In genomic region chr11:114447892-114448291, GRCh38 we compare ENCODE assay signal across 15 cellular contexts. TPM values are rescaled to one million over a fixed set of nuclear protein-coding genes. Genes with fewer than 3 reads are reported as not detected.
DNase-seq lines count a peak whose midpoint lies in the region; ATAC-seq and TF ChIP-seq lines count a peak whose summit lies in the region.
"Had no signal": no experiment of that assay in that cellular context is flagged by ENCODE, and none has a peak within 500 bp of the region (broad histone marks: within the 10 kb centered on the region; RNA-seq: fewer than 3 reads in every experiment).

No MANE protein-coding gene starts in this region.

- CTCF ChIA-PET in HEK293T (lab: Yijun Ruan, JAX): no interaction called here

- 59 to 74% (median 64%) methylated on average over 3 of the region's 3 CpGs for WGBS in heart left ventricle, 4 donors

- TF ChIP-seq POLR2A in heart left ventricle (IDR thresholded peaks at IDR 0.05): no peak

- H3K27me3 ChIP-seq in heart left ventricle: no peaks in the 10 kb centered on the region

- H3K36me3 Mint-ChIP-seq in chondrocyte (ENCODE audit: low read depth) (peaks cover 27% of the 10 kb centered on the region), nephron (ENCODE audit: low read depth) (peaks cover 50% of the 10 kb centered on the region)

- H3K36me3 ChIP-seq in heart left ventricle: peaks cover 0 to 84% (median 70%) of the 10 kb centered on the region in 9 donors

- POLR2A ChIA-PET in HEK293T (lab: Yijun Ruan, JAX): no interaction called here

- H3K27ac Mint-ChIP-seq in chondrocyte (ENCODE audit: unreplicated experiment) (peak overlapping the region; percentile 98), nephron (peak overlapping the region; percentile 9 to 20 (median 17))
- H3K27ac Mint-ChIP-seq: CD4-positive, alpha-beta T cell had no signal

- ATAC-seq in heart left ventricle: no peak
- ATAC-seq: naive thymus-derived CD4-positive, alpha-beta T cell had no signal

- no peak overlapping the region for H3K4me3 ChIP-seq in heart left ventricle

- peaks cover 0 to 46% (median 10%) of the 10 kb centered on the region in 12 donors for H3K4me1 ChIP-seq in heart left ventricle

- peak overlapping the region in 1 of 12 donors; percentile 21 for H3K27ac ChIP-seq in heart left ventricle

- DNase-seq in AG20443 (ENCODE audit: low spot score): peak; percentile 9
- DNase-seq in NCI-H460 (ENCODE audit: extremely low read depth, low read depth): peak; percentile 35
- no peak for DNase-seq in chondrocyte (ENCODE audit: low spot score)
- DNase-seq in NCI-H226: no peak
- no peak for DNase-seq in KBM-7
- DNase-seq in heart left ventricle: no peak
- no peak for DNase-seq in HEK293T (ENCODE audit: extremely low spot score)
- DNase-seq: activated CD4-positive, CD25-positive, alpha-beta regulatory T cell; aorta; CD4-positive, alpha-beta T cell; DND-41; naive thymus-derived CD4-positive, alpha-beta T cell; RPMI8226; T-helper 1 cell had no signal

- no peaks in the 10 kb centered on the region for H3K27me3 Mint-ChIP-seq in chondrocyte (ENCODE audit: low read depth)
- H3K27me3 Mint-ChIP-seq in nephron (ENCODE audit: low read depth): no peaks in the 10 kb centered on the region
- H3K27me3 Mint-ChIP-seq: CD4-positive, alpha-beta T cell; naive thymus-derived CD4-positive, alpha-beta T cell had no signal

- no peaks in the 10 kb centered on the region for H3K9me3 ChIP-seq in heart left ventricle

- intact Hi-C loops in heart left ventricle (cut with DNase I): loop anchor here in 1 of 10 donors (10.0 kb wide), 1 partner anchor 103 kb away; no protein-coding TSS in a partner anchor

- in situ Hi-C loops in KBM-7 (cut with MboI; ENCODE audit: low pct_unique_long_range_greater_than_20kb, low sequenced_read_pairs): no loop called here

- H3K4me3 Mint-ChIP-seq in chondrocyte (ENCODE audit: unreplicated experiment) (peak overlapping the region; percentile 44), nephron (no peak overlapping the region)
- H3K4me3 Mint-ChIP-seq: CD4-positive, alpha-beta T cell; naive thymus-derived CD4-positive, alpha-beta T cell had no signal

- TF ChIP-seq CTCF in chondrocyte (IDR thresholded peaks at IDR 0.05) (no peak), nephron (IDR thresholded peaks at IDR 0.05; ENCODE audit: unreplicated experiment in 3 of 3) (no peak), heart left ventricle (IDR thresholded peaks at IDR 0.05) (no peak)

- H3K9me3 Mint-ChIP-seq in chondrocyte (ENCODE audit: low read depth) (peaks cover 5% of the 10 kb centered on the region), nephron (no peaks in the 10 kb centered on the region)
- H3K9me3 Mint-ChIP-seq: CD4-positive, alpha-beta T cell; naive thymus-derived CD4-positive, alpha-beta T cell had no signal

- peaks cover 70% of the 10 kb centered on the region for H3K4me1 Mint-ChIP-seq in chondrocyte (ENCODE audit: low read depth)
- H3K4me1 Mint-ChIP-seq in nephron: no peaks in the 10 kb centered on the region

TF ChIP-seq in HEK293T, 16 proteins besides CTCF, POLR2A, EP300 and RAD21:
- no peak for TF ChIP-seq LEF1 (IDR thresholded peaks at IDR 0.05; ENCODE audit: borderline replicate concordance)
- no peak for TF ChIP-seq ZNF384 (IDR thresholded peaks at IDR 0.05)
- TF ChIP-seq FOXK2 (IDR thresholded peaks at IDR 0.05): no peak
- no peak for TF ChIP-seq SUZ12 (IDR thresholded peaks at IDR 0.05)
- no peak for TF ChIP-seq ARNT (IDR thresholded peaks at IDR 0.05)
- TF ChIP-seq L3MBTL2 (conservative IDR thresholded peaks at IDR 0.05): no peak
- no peak for TF ChIP-seq CTBP1 (IDR thresholded peaks at IDR 0.05; ENCODE audit: borderline replicate concordance)
- TF ChIP-seq ELF4 (IDR thresholded peaks at IDR 0.05): no peak
- TF ChIP-seq HDGF (IDR thresholded peaks at IDR 0.05; ENCODE audit: borderline replicate concordance): no peak
- no peak for TF ChIP-seq BHLHE40 (IDR thresholded peaks at IDR 0.05; ENCODE audit: borderline replicate concordance)
- TF ChIP-seq FOXM1 (IDR thresholded peaks at IDR 0.05; ENCODE audit: borderline replicate concordance): no peak
- TF ChIP-seq SP1 (IDR thresholded peaks at IDR 0.05): no peak
- TF ChIP-seq FOXA1 (IDR thresholded peaks at IDR 0.05): no peak
- TF ChIP-seq TARDBP (IDR thresholded peaks at IDR 0.05): no peak
- TF ChIP-seq PKNOX1 (IDR thresholded peaks at IDR 0.05): no peak
- TF ChIP-seq NFRKB (IDR thresholded peaks at IDR 0.05): no peak

RNA-seq across cellular contexts. Expression of gene REXO2, which starts 8.6 kb away (rescaled TPM):
- 123 and 140 TPM in 2 replicates for total RNA-seq in NCI-H460 (2014; rRNA removed; shearing (Covaris generic))
- polyA plus RNA-seq in NCI-H460 (2014; cell fraction: nucleus; rRNA removed): 67.2 and 97.5 TPM in 2 replicates
- total RNA-seq in chondrocyte (151 to 183 TPM (median 178 TPM) in 3 replicates), heart left ventricle (100 to 1,000 TPM; 158 to 235 (median 195) TPM)
- 100 to 1,000 TPM; 136 to 153 TPM for polyA plus RNA-seq in heart left ventricle

RNA-seq across cellular contexts. Expression of gene RBM7, which starts 47.4 kb away (rescaled TPM):
- 12.5 and 18.1 TPM in 2 replicates for total RNA-seq in NCI-H460 (2014; rRNA removed; shearing (Covaris generic))
- 8.2 and 9.5 TPM in 2 replicates for polyA plus RNA-seq in NCI-H460 (2014; cell fraction: nucleus; rRNA removed)
- total RNA-seq in chondrocyte (27.4 to 37.6 TPM (median 37.1 TPM) in 3 replicates), heart left ventricle (10 to 100 TPM in 8 of 9 donors, 1 to 10 TPM in 1; 8.8 to 28.7 (median 20.8) TPM)
- polyA plus RNA-seq in heart left ventricle: 10 to 100 TPM in 1 of 2 donors, 1 to 10 TPM in 1; 2.7 to 16.1 TPM

RNA-seq across cellular contexts. Expression of gene C11orf71, which starts 47.6 kb away (rescaled TPM):
- total RNA-seq in NCI-H460 (2014; rRNA removed; shearing (Covaris generic)): 2.5 and 3.3 TPM in 2 replicates
- polyA plus RNA-seq in NCI-H460 (2014; cell fraction: nucleus; rRNA removed): 4.5 and 8.2 TPM in 2 replicates
- total RNA-seq in chondrocyte: 2.2 to 3.7 TPM (median 2.9 TPM) in 3 replicates
- total RNA-seq in heart left ventricle: 10 to 100 TPM in 4 of 9 donors, 1 to 10 TPM in 5; 5.1 to 13.4 (median 8.6) TPM
- polyA plus RNA-seq in heart left ventricle: 1 to 10 TPM; 2.3 to 9.9 TPM

Comparison
In these comparisons a context has a peak if more than half of its experiments do, and no peak if none do; other contexts are left out.
1. DNase-seq: peak in AG20443 (single experiment) and NCI-H460 (single experiment); none in chondrocyte (single experiment), NCI-H226 (single experiment), KBM-7 (single experiment), heart left ventricle (0 of 5) and HEK293T (single experiment).